In genomic region chr6:68679399-68679798, GRCh38 we compare ENCODE assay signal across 25 cellular contexts. TPM values are rescaled to one million over a fixed set of nuclear protein-coding genes. Genes with fewer than 3 reads are reported as not detected.
"Had no signal": no experiment of that assay in that cellular context is flagged by ENCODE, and none has a peak within 500 bp of the region (broad histone marks: within the 10 kb centered on the region; RNA-seq: fewer than 3 reads in every experiment).

No MANE protein-coding gene starts in this region.

- H3K27ac Mint-ChIP-seq: activated CD4-positive, alpha-beta T cell treated with anti-CD3 and anti-CD28 coated beads, Interleukin-2, amount 10 ng/mL, durations not matched to agents 7 days and 5 days; activated CD8-positive, alpha-beta T cell treated with anti-CD3 and anti-CD28 coated beads for 36 hours; activated naive CD4-positive, alpha-beta T cell treated with anti-CD3 and anti-CD28 coated beads, Interleukin-2, amount 50 U/mL, for 72 hours; activated T-helper 2 cell treated with anti-CD3 and anti-CD28 coated beads, Interferon-gamma antibody, Interleukin-2, Interleukin-4, amounts not matched to agents 10 μg/mL and 5 μg/mL and 100 μg/mL, durations not matched to agents 14 hours and 24 hours and 36 hours; natural killer cell; neural progenitor cell; stimulated activated effector memory CD8-positive, alpha-beta T cell treated with anti-CD3 and anti-CD28 coated beads, Interleukin-12 subunit alpha, Interleukin-12 subunit beta, amount 100 ng/mL, for 72 hours; stimulated activated naive CD8-positive, alpha-beta T cell treated with anti-CD3 and anti-CD28 coated beads, Interleukin-15, Interleukin-2, amounts not matched to agents 100 ng/mL and 50 ng/mL, for 24 hours; WTC11 had no signal

- H3K4me1 Mint-ChIP-seq: activated CD4-positive, alpha-beta T cell treated with anti-CD3 and anti-CD28 coated beads, Interleukin-2, amount 10 ng/mL, durations not matched to agents 7 days and 5 days; natural killer cell; neural progenitor cell; stimulated activated effector memory CD8-positive, alpha-beta T cell treated with anti-CD3 and anti-CD28 coated beads, Interleukin-12 subunit alpha, Interleukin-12 subunit beta, amount 100 ng/mL, for 72 hours had no signal

- ATAC-seq: activated CD8-positive, alpha-beta T cell treated with anti-CD3 and anti-CD28 coated beads for 36 hours; activated naive CD4-positive, alpha-beta T cell treated with anti-CD3 and anti-CD28 coated beads, Interleukin-2, amount 50 U/mL, for 72 hours; activated T-cell treated with anti-CD3 and anti-CD28 coated beads, Interleukin-2, amount 50 U/mL, for 4 hours; left lung; lower lobe of right lung; natural killer cell; psoas muscle; stimulated activated effector memory CD8-positive, alpha-beta T cell treated with anti-CD3 and anti-CD28 coated beads, Interleukin-12 subunit alpha, Interleukin-12 subunit beta, amount 100 ng/mL, for 72 hours; WTC11 had no signal

- H3K9me3 Mint-ChIP-seq: activated CD4-positive, alpha-beta T cell treated with anti-CD3 and anti-CD28 coated beads, Interleukin-2, amount 10 ng/mL, durations not matched to agents 7 days and 5 days; activated CD8-positive, alpha-beta T cell treated with anti-CD3 and anti-CD28 coated beads for 36 hours; activated T-cell treated with anti-CD3 and anti-CD28 coated beads, Interleukin-2, amount 50 U/mL, for 4 hours; activated T-helper 2 cell treated with anti-CD3 and anti-CD28 coated beads, Interferon-gamma antibody, Interleukin-2, Interleukin-4, amounts not matched to agents 10 μg/mL and 5 μg/mL and 100 μg/mL, durations not matched to agents 14 hours and 24 hours and 36 hours; neural progenitor cell; stimulated activated naive CD8-positive, alpha-beta T cell treated with anti-CD3 and anti-CD28 coated beads, Interleukin-15, Interleukin-2, amounts not matched to agents 100 ng/mL and 50 ng/mL, for 24 hours; WTC11 had no signal

- H3K36me3 Mint-ChIP-seq: activated naive CD4-positive, alpha-beta T cell treated with anti-CD3 and anti-CD28 coated beads, Interleukin-2, amount 50 U/mL, for 72 hours; natural killer cell; neural progenitor cell; stimulated activated effector memory CD8-positive, alpha-beta T cell treated with anti-CD3 and anti-CD28 coated beads, Interleukin-12 subunit alpha, Interleukin-12 subunit beta, amount 100 ng/mL, for 72 hours; WTC11 had no signal

- H3K27me3 Mint-ChIP-seq: activated CD4-positive, alpha-beta T cell treated with anti-CD3 and anti-CD28 coated beads, Interleukin-2, amount 10 ng/mL, durations not matched to agents 7 days and 5 days; activated CD8-positive, alpha-beta T cell treated with anti-CD3 and anti-CD28 coated beads for 36 hours; stimulated activated naive CD8-positive, alpha-beta T cell treated with anti-CD3 and anti-CD28 coated beads, Interleukin-15, Interleukin-2, amounts not matched to agents 100 ng/mL and 50 ng/mL, for 24 hours had no signal

- DNase-seq: activated CD4-positive, alpha-beta T cell treated with anti-CD3 and anti-CD28 coated beads for 1 hour; activated CD4-positive, alpha-beta T cell treated with anti-CD3 and anti-CD28 coated beads, Interleukin-2, amount 10 ng/mL, durations not matched to agents 7 days and 5 days; activated CD8-positive, alpha-beta T cell treated with anti-CD3 and anti-CD28 coated beads for 36 hours; activated T-cell treated with anti-CD3 and anti-CD28 coated beads, Interleukin-2, amount 50 U/mL, for 4 hours; cerebellar nuclear complex; effector memory CD4-positive, alpha-beta T cell; kidney glomerular epithelial cell; left lung; lower lobe of right lung; mesenchymal stem cell; natural killer cell; occipital lobe; psoas muscle; sigmoid colon; small intestine; stimulated activated CD4-positive, alpha-beta T cell treated with anti-CD3 and anti-CD28 coated beads, Interleukin-4, amount 100 ng/mL, for 24 hours; trophoblast cell had no signal

- H3K4me3 Mint-ChIP-seq: activated CD4-positive, alpha-beta T cell treated with anti-CD3 and anti-CD28 coated beads, Interleukin-2, amount 10 ng/mL, durations not matched to agents 7 days and 5 days; activated CD8-positive, alpha-beta T cell treated with anti-CD3 and anti-CD28 coated beads for 36 hours; activated T-cell treated with anti-CD3 and anti-CD28 coated beads, Interleukin-2, amount 50 U/mL, for 4 hours; natural killer cell; neural progenitor cell; stimulated activated effector memory CD8-positive, alpha-beta T cell treated with anti-CD3 and anti-CD28 coated beads, Interleukin-12 subunit alpha, Interleukin-12 subunit beta, amount 100 ng/mL, for 72 hours; stimulated activated naive CD8-positive, alpha-beta T cell treated with anti-CD3 and anti-CD28 coated beads, Interleukin-15, Interleukin-2, amounts not matched to agents 100 ng/mL and 50 ng/mL, for 24 hours; WTC11 had no signal

RNA-seq across cellular contexts. Expression of gene ADGRB3, which starts 44.3 kb away (rescaled TPM):
- total RNA-seq: activated CD4-positive, alpha-beta T cell treated with anti-CD3 and anti-CD28 coated beads, Interleukin-2, amount 10 ng/mL, durations not matched to agents 7 days and 5 days; activated CD8-positive, alpha-beta T cell treated with anti-CD3 and anti-CD28 coated beads for 36 hours; activated naive CD4-positive, alpha-beta T cell treated with anti-CD3 and anti-CD28 coated beads, Interleukin-2, amount 50 U/mL, for 72 hours; activated T-cell treated with anti-CD3 and anti-CD28 coated beads, Interleukin-2, amount 50 U/mL, for 4 hours; bronchial epithelial cell; natural killer cell; T-helper 2 cell treated with Interferon-gamma antibody and Interleukin-4, amounts not matched to agents 100 ng/mL and 5 ng/mL, for 36 hours had no signal
